Comparison of ENCODE assay signal across 28 cellular contexts in genomic region chr15:95138604-95139270, GRCh38.
"Had no signal": no experiment of that assay in that cellular context is flagged by ENCODE, and none has a peak within 500 bp of the region (broad histone marks: within the 10 kb centered on the region; RNA-seq: fewer than 3 reads in every experiment).

No MANE protein-coding gene starts in this region.

- H3K4me1 ChIP-seq: body of pancreas, colonic mucosa, esophagus squamous epithelium, gastrocnemius medialis, heart left ventricle had no signal

- H3K36me3 Mint-ChIP-seq: activated CD4-positive, alpha-beta memory T cell treated with anti-CD3 and anti-CD28 coated beads for 36 hours; activated naive CD4-positive, alpha-beta T cell treated with anti-CD3 and anti-CD28 coated beads, Interleukin-2, amount 10 ng/mL, durations not matched to agents 7 days and 5 days; activated naive CD4-positive, alpha-beta T cell treated with anti-CD3 and anti-CD28 coated beads, Interleukin-2, amount 50 U/mL, for 72 hours; activated naive CD8-positive, alpha-beta T cell treated with anti-CD3 and anti-CD28 coated beads, Interleukin-2, amount 10 ng/mL, durations not matched to agents 7 days and 5 days had no signal

- H3K4me1 Mint-ChIP-seq: activated B cell treated with CpG ODN at 0.5 μM for 24 hours; activated CD4-positive, alpha-beta T cell treated with anti-CD3 and anti-CD28 coated beads for 36 hours; activated CD4-positive, alpha-beta T cell treated with anti-CD3 and anti-CD28 coated beads, Interleukin-2, amount 10 ng/mL, durations not matched to agents 24 days and 14 days; activated naive CD4-positive, alpha-beta T cell treated with anti-CD3 and anti-CD28 coated beads, Interleukin-2, amount 10 ng/mL, durations not matched to agents 7 days and 5 days; activated naive CD8-positive, alpha-beta T cell treated with anti-CD3 and anti-CD28 coated beads, Interleukin-2, amount 10 ng/mL, durations not matched to agents 7 days and 5 days had no signal

- H3K4me3 Mint-ChIP-seq: activated B cell treated with CpG ODN at 0.5 μM for 24 hours; activated CD4-positive, alpha-beta memory T cell treated with anti-CD3 and anti-CD28 coated beads for 36 hours; activated CD4-positive, alpha-beta T cell treated with anti-CD3 and anti-CD28 coated beads for 36 hours; activated CD4-positive, alpha-beta T cell treated with anti-CD3 and anti-CD28 coated beads, Interleukin-2, amount 10 ng/mL, durations not matched to agents 24 days and 14 days; activated naive CD4-positive, alpha-beta T cell treated with anti-CD3 and anti-CD28 coated beads, Interleukin-2, amount 10 ng/mL, durations not matched to agents 7 days and 5 days; activated naive CD8-positive, alpha-beta T cell treated with anti-CD3 and anti-CD28 coated beads, Interleukin-2, amount 10 ng/mL, durations not matched to agents 7 days and 5 days; activated T-cell treated with anti-CD3 and anti-CD28 coated beads, Interleukin-2, amount 50 U/mL, for 24 hours; activated T-cell treated with anti-CD3 and anti-CD28 coated beads, Interleukin-2, amount 50 U/mL, for 72 hours had no signal

- ATAC-seq: activated CD4-positive, alpha-beta T cell treated with anti-CD3 and anti-CD28 coated beads for 36 hours; activated CD4-positive, CD25-positive, alpha-beta regulatory T cell treated with anti-CD3 and anti-CD28 coated beads, Interleukin-2, amount 50 U/mL, for 24 hours; activated naive CD4-positive, alpha-beta T cell treated with anti-CD3 and anti-CD28 coated beads, Interleukin-2, amount 50 U/mL, for 72 hours; activated T-cell treated with anti-CD3 and anti-CD28 coated beads, Interleukin-2, amount 50 U/mL, for 72 hours; body of pancreas; foreskin keratinocyte; gastrocnemius medialis; heart left ventricle had no signal

- H3K9me3 Mint-ChIP-seq: activated CD4-positive, alpha-beta T cell treated with anti-CD3 and anti-CD28 coated beads, Interleukin-2, amount 10 ng/mL, durations not matched to agents 24 days and 14 days; activated naive CD4-positive, alpha-beta T cell treated with anti-CD3 and anti-CD28 coated beads, Interleukin-2, amount 10 ng/mL, durations not matched to agents 7 days and 5 days; activated naive CD8-positive, alpha-beta T cell treated with anti-CD3 and anti-CD28 coated beads, Interleukin-2, amount 10 ng/mL, durations not matched to agents 7 days and 5 days; activated T-cell treated with anti-CD3 and anti-CD28 coated beads, Interleukin-2, amount 50 U/mL, for 24 hours had no signal

- H3K27me3 ChIP-seq: body of pancreas, colonic mucosa, esophagus squamous epithelium, foreskin keratinocyte, gastrocnemius medialis, heart left ventricle had no signal

- DNase-seq: activated B cell treated with CpG ODN at 0.5 μM for 24 hours; activated CD4-positive, alpha-beta memory T cell treated with anti-CD3 and anti-CD28 coated beads for 36 hours; activated CD4-positive, alpha-beta T cell treated with anti-CD3 and anti-CD28 coated beads for 36 hours; activated CD4-positive, alpha-beta T cell treated with anti-CD3 and anti-CD28 coated beads, Interleukin-2, amount 10 ng/mL, durations not matched to agents 24 days and 14 days; activated CD8-positive, alpha-beta memory T cell treated with anti-CD3 and anti-CD28 coated beads, Interleukin-2, amount 50 U/mL, for 48 hours; activated gamma-delta T cell; activated naive CD4-positive, alpha-beta T cell; activated naive CD4-positive, alpha-beta T cell treated with anti-CD3 and anti-CD28 coated beads, Interleukin-2, amount 10 ng/mL, durations not matched to agents 7 days and 5 days; activated naive CD8-positive, alpha-beta T cell treated with anti-CD3 and anti-CD28 coated beads, Interleukin-2, amount 10 ng/mL, durations not matched to agents 7 days and 5 days; activated T-cell treated with anti-CD3 and anti-CD28 coated beads for 4 hours; activated T-cell treated with anti-CD3 and anti-CD28 coated beads, Interleukin-2, amount 50 U/mL, for 24 hours; activated T-cell treated with anti-CD3 and anti-CD28 coated beads, Interleukin-2, amount 50 U/mL, for 72 hours; amniotic stem cell; anterior cingulate cortex; body of pancreas; caudate nucleus; colonic mucosa; effector CD8-positive, alpha-beta T cell; esophagus squamous epithelium; foreskin keratinocyte; gastrocnemius medialis; glutamatergic neuron; heart left ventricle; T-helper 2 cell; WERI-Rb-1 had no signal

- H3K27me3 Mint-ChIP-seq: activated B cell treated with CpG ODN at 0.5 μM for 24 hours; activated CD4-positive, alpha-beta memory T cell treated with anti-CD3 and anti-CD28 coated beads for 36 hours; activated CD4-positive, alpha-beta T cell treated with anti-CD3 and anti-CD28 coated beads for 36 hours; activated CD4-positive, alpha-beta T cell treated with anti-CD3 and anti-CD28 coated beads, Interleukin-2, amount 10 ng/mL, durations not matched to agents 24 days and 14 days; activated naive CD4-positive, alpha-beta T cell treated with anti-CD3 and anti-CD28 coated beads, Interleukin-2, amount 10 ng/mL, durations not matched to agents 7 days and 5 days; activated T-cell treated with anti-CD3 and anti-CD28 coated beads, Interleukin-2, amount 50 U/mL, for 24 hours had no signal

- H3K4me3 ChIP-seq: body of pancreas, colonic mucosa, esophagus squamous epithelium, gastrocnemius medialis, heart left ventricle had no signal

- H3K27ac ChIP-seq: body of pancreas, colonic mucosa, epithelial cell of prostate, esophagus squamous epithelium, foreskin keratinocyte, gastrocnemius medialis, heart left ventricle, WERI-Rb-1 had no signal

- H3K9me3 ChIP-seq: body of pancreas, colonic mucosa, esophagus squamous epithelium, gastrocnemius medialis, heart left ventricle had no signal

- H3K27ac Mint-ChIP-seq: activated B cell treated with CpG ODN at 0.5 μM for 24 hours; activated CD4-positive, alpha-beta memory T cell treated with anti-CD3 and anti-CD28 coated beads for 36 hours; activated CD4-positive, alpha-beta T cell treated with anti-CD3 and anti-CD28 coated beads for 36 hours; activated CD4-positive, alpha-beta T cell treated with anti-CD3 and anti-CD28 coated beads, Interleukin-2, amount 10 ng/mL, durations not matched to agents 24 days and 14 days; activated naive CD4-positive, alpha-beta T cell treated with anti-CD3 and anti-CD28 coated beads, Interleukin-2, amount 10 ng/mL, durations not matched to agents 7 days and 5 days; activated naive CD4-positive, alpha-beta T cell treated with anti-CD3 and anti-CD28 coated beads, Interleukin-2, amount 50 U/mL, for 72 hours; activated naive CD8-positive, alpha-beta T cell treated with anti-CD3 and anti-CD28 coated beads, Interleukin-2, amount 10 ng/mL, durations not matched to agents 7 days and 5 days; activated T-cell treated with anti-CD3 and anti-CD28 coated beads, Interleukin-2, amount 50 U/mL, for 24 hours; activated T-cell treated with anti-CD3 and anti-CD28 coated beads, Interleukin-2, amount 50 U/mL, for 72 hours had no signal

- H3K36me3 ChIP-seq: colonic mucosa, esophagus squamous epithelium, gastrocnemius medialis, heart left ventricle, WERI-Rb-1 had no signal
